Comparison of ENCODE assay signal across 14 cellular contexts in the genomic region with DNA sequence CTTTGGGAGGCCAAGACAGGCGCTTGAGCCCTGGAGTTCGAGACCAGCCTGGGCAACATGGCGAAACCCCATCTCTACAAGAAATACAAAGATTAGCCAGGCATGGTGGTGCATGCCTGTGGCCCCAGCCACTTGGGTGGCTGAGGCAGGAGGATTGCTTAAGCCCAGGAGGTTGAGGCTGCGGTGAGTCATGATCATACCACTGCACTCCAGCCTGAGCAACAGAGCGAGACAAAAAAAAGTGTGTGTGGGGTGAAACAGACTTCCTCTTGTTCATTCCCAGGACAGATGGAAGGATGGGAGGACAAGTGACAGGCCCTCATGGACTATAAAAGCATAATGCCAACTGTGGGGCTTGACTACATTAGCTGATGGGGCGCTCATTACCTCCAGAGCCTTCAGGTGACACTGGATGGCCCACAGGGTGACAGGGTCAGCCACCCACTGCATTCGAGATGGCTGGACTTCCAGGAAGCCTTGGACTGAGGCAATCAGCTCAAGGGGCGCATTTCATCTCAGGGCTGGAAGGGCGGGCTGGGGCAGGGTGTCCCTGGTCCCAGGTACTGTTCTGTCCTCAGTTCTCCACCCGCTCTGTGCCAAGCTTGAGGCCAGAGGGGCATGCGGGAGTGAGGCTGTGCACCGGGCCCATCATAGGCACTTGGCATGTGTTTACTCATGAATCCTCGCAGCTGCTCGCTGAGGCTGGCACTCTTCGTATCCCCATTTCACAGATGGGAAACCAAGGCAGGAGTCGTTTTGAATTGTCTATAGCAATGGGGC. TPM values are rescaled to one million over a fixed set of nuclear protein-coding genes. Genes with fewer than 3 reads are reported as not detected.
DNase-seq lines count a peak whose midpoint lies in the region; ATAC-seq, FAIRE-seq and TF ChIP-seq lines count a peak whose summit lies in the region.
"Had no signal": no experiment of that assay in that cellular context is flagged by ENCODE, and none has a peak within 500 bp of the region (broad histone marks: within the 10 kb centered on the region; RNA-seq: fewer than 3 reads in every experiment).

No MANE protein-coding gene starts in this region.

- H3K9ac ChIP-seq in K562 (ENCODE audit: insufficient read depth in 1 of 2, low read depth in 2 of 2, low read length in 2 of 2) (no peak overlapping the region), HepG2 (ENCODE audit: insufficient read depth, low read depth, low read length) (no peak overlapping the region)

- intact Hi-C loops in K562 (cut with micrococcal nuclease) (no loop called here), HepG2 (cut with micrococcal nuclease; ENCODE audit: unreplicated experiment) (no loop called here)

- TF ChIP-seq RAD21 in K562 (CRISPR knock-in tag; conservative IDR thresholded peaks at IDR 0.05 in 1 of 2, IDR thresholded peaks at IDR 0.05 in 1 of 2) (no peak), HepG2 (CRISPR knock-in tag; IDR thresholded peaks at IDR 0.05) (no peak)

- H4K20me1 ChIP-seq in K562 (replicated peaks; ENCODE audit: control insufficient read depth, insufficient read depth, low read length): no peaks in the 10 kb centered on the region
- H4K20me1 ChIP-seq in HepG2 (ENCODE audit: insufficient read depth, low read length): no peaks in the 10 kb centered on the region; the same call in 1 of the 2 replicates

- H3K9me3 ChIP-seq in K562 (replicated peaks; ENCODE audit: control insufficient read depth, insufficient read depth, low read depth, low read length) (no peaks in the 10 kb centered on the region), HepG2 (ENCODE audit: low read length) (no peaks in the 10 kb centered on the region)
- H3K9me3 ChIP-seq in CD8-positive, alpha-beta memory T cell (ENCODE audit: low read length): no peaks in the 10 kb centered on the region

- H3K27me3 Mint-ChIP-seq in CD8-positive, alpha-beta memory T cell: peaks cover 0 to 5% of the 10 kb centered on the region in 2 donors

- no peak for TF ChIP-seq POLR2A in K562 (conservative IDR thresholded peaks at IDR 0.05)
- TF ChIP-seq POLR2A in HepG2 (IDR thresholded peaks at IDR 0.05; ENCODE audit: insufficient read depth in 1 of 2, low read depth in 2 of 2, low read length in 2 of 2): no peak

- DNase-seq in Caki2 (ENCODE audit: low read depth): peak; percentile 83
- DNase-seq in M059J (ENCODE audit: low read depth): peak; percentile 68
- DNase-seq in K562 (ENCODE audit: extremely low read depth in 1 of 4, low spot score in 3 of 4): no peak
- no peak for DNase-seq in HepG2 (ENCODE audit: low spot score)
- DNase-seq in CD8-positive, alpha-beta memory T cell: no peak
- DNase-seq in DMS79 treated with DMSO at 0.1 percent for 48 hours (lab: John Stamatoyannopoulos, UW): no peak
- no peak for DNase-seq in RWPE1 (ENCODE audit: low spot score)
- DNase-seq: amniotic stem cell; DND-41; stimulated activated CD4-positive, alpha-beta T cell treated with anti-CD3 and anti-CD28 coated beads, Interleukin-4, amount 100 ng/mL, for 24 hours had no signal

- TF ChIP-seq CTCF in K562 (IDR thresholded peaks at IDR 0.05 in 2 of 3, conservative IDR thresholded peaks at IDR 0.05 in 1 of 3; ENCODE audit: insufficient read depth in 2 of 3, low read depth in 1 of 3, low read length in 3 of 3) (no peak), HepG2 (CRISPR knock-in tag; IDR thresholded peaks at IDR 0.05) (no peak), RWPE1 (conservative IDR thresholded peaks at IDR 0.05; ENCODE audit: low read depth) (no peak)

- CTCF ChIA-PET in K562 (lab: Yijun Ruan, JAX; ENCODE audit: low intra/inter-chr PET ratio) (no interaction called here), HepG2 (lab: Yijun Ruan, JAX; ENCODE audit: low intra/inter-chr PET ratio, low total read pairs) (no interaction called here), RWPE1 (lab: Yijun Ruan, JAX) (no interaction called here)
- CTCF ChIA-PET in CD8-positive, alpha-beta memory T cell (lab: Charles Lee): no interaction called here

- no peak overlapping the region for H2AFZ ChIP-seq in K562 (ENCODE audit: low read depth, low read length)
- H2AFZ ChIP-seq in HepG2 (ENCODE audit: low read length): no peak overlapping the region

- H3K9me1 ChIP-seq in K562 (ENCODE audit: control insufficient read depth, insufficient read depth, low read length): no peaks in the 10 kb centered on the region

- no peak overlapping the region for H3K4me3 ChIP-seq in K562
- H3K4me3 ChIP-seq in HepG2 (replicated peaks in 1 of 3; ENCODE audit: insufficient read depth in 1 of 3, low read depth in 2 of 3, low read length in 3 of 3): no peak overlapping the region
- no peak overlapping the region for H3K4me3 ChIP-seq in CD8-positive, alpha-beta memory T cell (ENCODE audit: low read length)

- no peak overlapping the region for H3K27ac ChIP-seq in K562 (ENCODE audit: extremely low read depth, low read depth, low read length)
- H3K27ac ChIP-seq in HepG2 (ENCODE audit: extremely low read length, insufficient read depth, low read length): no peak overlapping the region
- H3K27ac ChIP-seq in CD8-positive, alpha-beta memory T cell (ENCODE audit: low read depth, low read length): no peak overlapping the region
- no peak overlapping the region for H3K27ac ChIP-seq in RWPE1

- H3K27ac Mint-ChIP-seq in CD8-positive, alpha-beta memory T cell: peak overlapping the region in 1 of 8 donors; percentile 77
- H3K27ac Mint-ChIP-seq: IgD-negative memory B cell; T-helper 1 cell treated with Interleukin-12 subunit alpha and Interleukin-12 subunit beta and Interleukin-4 antibody, amounts not matched to agents 30 μg/mL and 1 μg/mL, for 36 hours had no signal

- TF ChIP-seq EP300 in K562 (IDR thresholded peaks at IDR 0.05; ENCODE audit: low read length): no peak
- TF ChIP-seq EP300 in HepG2 (IDR thresholded peaks at IDR 0.05; ENCODE audit: low read depth in 2 of 2, low read length in 2 of 2): no peak
- no peak for TF ChIP-seq EP300 in HepG2 (CRISPR knock-in tag; IDR thresholded peaks at IDR 0.05; ENCODE audit: borderline replicate concordance)

- no peaks in the 10 kb centered on the region for H3K4me1 Mint-ChIP-seq in CD8-positive, alpha-beta memory T cell
- H3K4me1 Mint-ChIP-seq: IgD-negative memory B cell, neural crest cell had no signal

- H3K36me3 ChIP-seq in K562 (ENCODE audit: control insufficient read depth, insufficient read depth, low read length): no peaks in the 10 kb centered on the region
- H3K36me3 ChIP-seq in HepG2 (replicated peaks in 1 of 2; ENCODE audit: control insufficient read depth in 1 of 2, insufficient read depth in 2 of 2, low read length in 2 of 2): no peaks in the 10 kb centered on the region
- H3K36me3 ChIP-seq in CD8-positive, alpha-beta memory T cell (ENCODE audit: insufficient read depth, low read length): no peaks in the 10 kb centered on the region

- 47% methylated on average over 12 of the region's 16 CpGs for WGBS in K562 (ENCODE audit: insufficient coverage, low coverage, missing lambda C conversion rate)
- WGBS in HepG2 (ENCODE audit: low lambda C conversion rate): 90% methylated on average over 13 of the region's 16 CpGs

- peaks cover 0 to 5% (median 0%) of the 10 kb centered on the region in 3 donors for H3K36me3 Mint-ChIP-seq in CD8-positive, alpha-beta memory T cell
- H3K36me3 Mint-ChIP-seq: IgD-negative memory B cell had no signal

- in situ Hi-C loops in Caki2 (cut with HindIII; ENCODE audit: low pct_unique_long_range_greater_than_20kb, low sequenced_read_pairs): no loop called here
- in situ Hi-C loops in K562 (cut with MboI): no loop called here
- in situ Hi-C loops in HepG2 (cut with HindIII; ENCODE audit: extremely low pct_ligation_motif_present, low pct_unique_long_range_greater_than_20kb): no loop called here

- POLR2A ChIA-PET in K562 (lab: Yijun Ruan, JAX) (no interaction called here), HepG2 (lab: Yijun Ruan, JAX) (no interaction called here), RWPE1 (lab: Yijun Ruan, JAX; ENCODE audit: low non-redundant PET) (no interaction called here)
- POLR2A ChIA-PET in CD8-positive, alpha-beta memory T cell (lab: Charles Lee): no interaction called here

- no peak overlapping the region for H3K4me3 Mint-ChIP-seq in CD8-positive, alpha-beta memory T cell
- H3K4me3 Mint-ChIP-seq: neural crest cell; T-helper 1 cell treated with Interleukin-12 subunit alpha and Interleukin-12 subunit beta and Interleukin-4 antibody, amounts not matched to agents 30 μg/mL and 1 μg/mL, for 36 hours had no signal

- ATAC-seq in K562 (no peak), HepG2 (no peak), HG03108 (IDR thresholded peaks at IDR 0.05; ENCODE audit: unreplicated experiment) (no peak)

- no peaks in the 10 kb centered on the region for H3K27me3 ChIP-seq in K562 (ENCODE audit: control insufficient read depth in 2 of 2, insufficient read depth in 2 of 2, low read length in 2 of 2)
- no peaks in the 10 kb centered on the region for H3K27me3 ChIP-seq in HepG2 (ENCODE audit: control insufficient read depth in 1 of 2, insufficient read depth in 2 of 2, low read length in 2 of 2)
- no peaks in the 10 kb centered on the region for H3K27me3 ChIP-seq in CD8-positive, alpha-beta memory T cell (ENCODE audit: insufficient read depth, low read length, poor library complexity, severe bottlenecking)

- H3K4me2 ChIP-seq in K562 (ENCODE audit: insufficient read depth, low read length) (no peak overlapping the region), HepG2 (ENCODE audit: low read depth, low read length) (no peak overlapping the region)

- BruUV-seq in K562 (replicated peaks; lab: Mats Ljungman, UMichigan) (no TSS peak), HepG2 (replicated peaks; lab: Mats Ljungman, UMichigan) (no TSS peak)

- H3K9me3 Mint-ChIP-seq in CD8-positive, alpha-beta memory T cell: no peaks in the 10 kb centered on the region
- H3K9me3 Mint-ChIP-seq: IgD-negative memory B cell; neural crest cell; T-helper 1 cell treated with Interleukin-12 subunit alpha and Interleukin-12 subunit beta and Interleukin-4 antibody, amounts not matched to agents 30 μg/mL and 1 μg/mL, for 36 hours had no signal

- FAIRE-seq in K562 (lab: Jason Lieb, UNC) (no peak), HepG2 (lab: Jason Lieb, UNC) (no peak)

- H3K4me1 ChIP-seq in K562 (replicated peaks in 1 of 2; ENCODE audit: control insufficient read depth in 2 of 2, insufficient read depth in 2 of 2, low read length in 2 of 2) (peaks cover 0 to 8% of the 10 kb centered on the region in 2 experiments; a peak in 2 of 5 replicates), HepG2 (ENCODE audit: insufficient read depth, low read length) (no peaks in the 10 kb centered on the region)
- no peaks in the 10 kb centered on the region for H3K4me1 ChIP-seq in CD8-positive, alpha-beta memory T cell (ENCODE audit: insufficient read depth, low read length)

- no peaks in the 10 kb centered on the region for H3K79me2 ChIP-seq in K562 (ENCODE audit: control insufficient read depth, insufficient read depth, low read length)
- H3K79me2 ChIP-seq in HepG2 (ENCODE audit: insufficient read depth, low read length): no peaks in the 10 kb centered on the region

RNA-seq across cellular contexts. Expression of gene NPTXR, which starts 12.5 kb away (rescaled TPM):
- 6.2 and 6.7 TPM in 2 replicates for total RNA-seq in Caki2 (2014; rRNA removed; shearing (Covaris generic); ENCODE audit: low replicate concordance)
- total RNA-seq in M059J (2014; rRNA removed; shearing (Covaris generic)): 0.76 and 1.9 TPM in 2 replicates
- 1.3 and 3.0 TPM in 2 replicates for total RNA-seq in K562 (2011; cell fraction: chromatin; rRNA removed; ENCODE audit: low replicate concordance)
- 3.0 and 3.3 TPM in 2 replicates for total RNA-seq in K562 (2011; cell fraction: nucleolus; rRNA removed)
- 2.9 and 4.0 TPM in 2 replicates for total RNA-seq in K562 (2011; cell fraction: nucleoplasm; rRNA removed)
- total RNA-seq in K562 (2014; rRNA removed): 1.0 and 1.1 TPM in 2 replicates
- total RNA-seq in K562 (2014; rRNA removed; fragmentation: Illumina TruSeq; extraction: Trizol): 0.51 and 0.54 TPM in 2 replicates
- total RNA-seq in K562 (2015; rRNA removed; fragmentation: Illumina TruSeq; extraction: Trizol): 0.65 and 0.72 TPM in 2 replicates
- 3.0 and 3.1 TPM in 2 replicates for total RNA-seq in K562 (2021)
- 1.8 and 3.3 TPM in 2 replicates for polyA plus RNA-seq in K562 (2011; rRNA removed)
- polyA plus RNA-seq in K562 (2011; cell fraction: cytosol; rRNA removed): 2.5 and 2.8 TPM in 2 replicates
- polyA plus RNA-seq in K562 (2011; cell fraction: nucleus; rRNA removed): 2.1 and 2.8 TPM in 2 replicates
- 1.7 and 3.2 TPM in 2 replicates for polyA plus RNA-seq in K562 (2012)
- polyA plus RNA-seq in K562 (2014; fragmentation: Illumina TruSeq; extraction: Trizol): 2.3 and 2.6 TPM in 2 replicates
- polyA plus RNA-seq in K562 (2014; fragmentation: Nextera tagmentation; extraction: Ambion mirVana): under 1 TPM; 0.01 to 0.10 TPM
- 1.5 and 1.7 TPM in 2 replicates for polyA plus RNA-seq in K562 (2014; rRNA removed)
- polyA minus RNA-seq in K562 (2011; rRNA and poly(A)+ RNA removed): 1.9 and 2.7 TPM in 2 replicates
- 2.6 and 4.7 TPM in 2 replicates for polyA minus RNA-seq in K562 (2011; cell fraction: cytosol; rRNA and poly(A)+ RNA removed)
- polyA minus RNA-seq in K562 (2011; cell fraction: nucleus; rRNA and poly(A)+ RNA removed): 0.94 and 1.00 TPM in 2 replicates
- 2.5 and 2.6 TPM in 2 replicates for total RNA-seq in HepG2 (2016; rRNA removed; fragmentation: Illumina TruSeq; extraction: Trizol)
- 0.44 and 0.51 TPM in 2 replicates for total RNA-seq in HepG2 (2016; cell fraction: cytosol; rRNA removed; fragmentation: Illumina TruSeq; extraction: Trizol; ENCODE audit: low read depth)
- 2.1 and 2.5 TPM in 2 replicates for total RNA-seq in HepG2 (2016; cell fraction: insoluble cytoplasmic fraction; rRNA removed; fragmentation: Illumina TruSeq; extraction: Trizol)
- 2.4 TPM in 2 replicates for total RNA-seq in HepG2 (2016; cell fraction: membrane; rRNA removed; fragmentation: Illumina TruSeq; extraction: Trizol)
- total RNA-seq in HepG2 (2016; cell fraction: nucleus; rRNA removed; fragmentation: Illumina TruSeq; extraction: Trizol): 5.7 and 7.1 TPM in 2 replicates
- polyA plus RNA-seq in HepG2 (2011; rRNA removed): 4.8 and 6.7 TPM in 2 replicates
- polyA plus RNA-seq in HepG2 (2011; cell fraction: cytosol; rRNA removed): 4.4 and 4.7 TPM in 2 replicates
- 7.5 and 8.6 TPM in 2 replicates for polyA plus RNA-seq in HepG2 (2011; cell fraction: nucleus; rRNA removed)
- polyA plus RNA-seq in HepG2 (2012): 13.2 and 13.3 TPM in 2 replicates
- 0.61 and 0.71 TPM in 2 replicates for polyA plus RNA-seq in HepG2 (2016; cell fraction: cytosol; fragmentation: Illumina TruSeq; extraction: Trizol; ENCODE audit: low read depth)
- 3.2 and 4.5 TPM in 2 replicates for polyA plus RNA-seq in HepG2 (2016; cell fraction: insoluble cytoplasmic fraction; fragmentation: Illumina TruSeq; extraction: Trizol; ENCODE audit: low read depth)
- polyA plus RNA-seq in HepG2 (2016; cell fraction: membrane; fragmentation: Illumina TruSeq; extraction: Trizol; ENCODE audit: low read depth): 1.6 and 1.8 TPM in 2 replicates
- 13.4 and 14.4 TPM in 2 replicates for polyA plus RNA-seq in HepG2 (2016; cell fraction: nucleus; fragmentation: Illumina TruSeq; extraction: Trizol; ENCODE audit: insufficient read depth, low read depth)
- 2.5 and 11.6 TPM in 2 replicates for polyA minus RNA-seq in HepG2 (2011; rRNA and poly(A)+ RNA removed; ENCODE audit: low replicate concordance)
- polyA minus RNA-seq in HepG2 (2011; cell fraction: cytosol; rRNA and poly(A)+ RNA removed): 6.9 and 7.3 TPM in 2 replicates
- polyA minus RNA-seq in HepG2 (2011; cell fraction: nucleus; rRNA and poly(A)+ RNA removed): 2.4 and 3.4 TPM in 2 replicates
- total RNA-seq in CD8-positive, alpha-beta memory T cell: 1 to 10 TPM; 5.9 to 6.3 TPM
- 1.0 TPM for polyA plus RNA-seq in CD8-positive, alpha-beta memory T cell

RNA-seq across cellular contexts. Expression of gene DNAL4, which starts 37.4 kb away (rescaled TPM):
- total RNA-seq in Caki2 (2014; rRNA removed; shearing (Covaris generic); ENCODE audit: low replicate concordance): 48.0 and 49.9 TPM in 2 replicates
- total RNA-seq in M059J (2014; rRNA removed; shearing (Covaris generic)): 6.9 and 13.2 TPM in 2 replicates
- 3.5 and 3.8 TPM in 2 replicates for total RNA-seq in K562 (2011; cell fraction: chromatin; rRNA removed; ENCODE audit: low replicate concordance)
- total RNA-seq in K562 (2011; cell fraction: nucleolus; rRNA removed): 4.2 and 5.8 TPM in 2 replicates
- total RNA-seq in K562 (2011; cell fraction: nucleoplasm; rRNA removed): 4.4 and 4.5 TPM in 2 replicates
- total RNA-seq in K562 (2014; rRNA removed) (5.2 and 7.5 TPM in 2 replicates), K562 (2014; rRNA removed; fragmentation: Illumina TruSeq; extraction: Trizol) (4.2 and 4.7 TPM in 2 replicates), K562 (2015; rRNA removed; fragmentation: Illumina TruSeq; extraction: Trizol) (4.7 and 5.6 TPM in 2 replicates), K562 (2021) (5.9 and 6.1 TPM in 2 replicates), HepG2 (2016; rRNA removed; fragmentation: Illumina TruSeq; extraction: Trizol) (8.0 and 8.8 TPM in 2 replicates)
- polyA plus RNA-seq in K562 (2011; rRNA removed) (6.9 and 8.9 TPM in 2 replicates), K562 (2014; fragmentation: Illumina TruSeq; extraction: Trizol) (9.4 and 11.3 TPM in 2 replicates), K562 (2014; fragmentation: Nextera tagmentation; extraction: Ambion mirVana) (under 1 TPM; 0.20 to 0.70 TPM), K562 (2014; rRNA removed) (7.8 and 8.3 TPM in 2 replicates), HepG2 (2011; rRNA removed) (9.0 and 10.7 TPM in 2 replicates)
- 10.5 and 12.7 TPM in 2 replicates for polyA plus RNA-seq in K562 (2011; cell fraction: cytosol; rRNA removed)
- 8.2 and 8.3 TPM in 2 replicates for polyA plus RNA-seq in K562 (2011; cell fraction: nucleus; rRNA removed)
- 6.6 and 12.2 TPM in 2 replicates for polyA plus RNA-seq in K562 (2012)
- 3.1 and 3.3 TPM in 2 replicates for polyA minus RNA-seq in K562 (2011; rRNA and poly(A)+ RNA removed)
- 1.7 and 1.8 TPM in 2 replicates for polyA minus RNA-seq in K562 (2011; cell fraction: cytosol; rRNA and poly(A)+ RNA removed)
- polyA minus RNA-seq in K562 (2011; cell fraction: nucleus; rRNA and poly(A)+ RNA removed): 1.8 and 2.8 TPM in 2 replicates
- total RNA-seq in HepG2 (2016; cell fraction: cytosol; rRNA removed; fragmentation: Illumina TruSeq; extraction: Trizol; ENCODE audit: low read depth): 8.4 and 10.6 TPM in 2 replicates
- total RNA-seq in HepG2 (2016; cell fraction: insoluble cytoplasmic fraction; rRNA removed; fragmentation: Illumina TruSeq; extraction: Trizol): 7.8 and 8.3 TPM in 2 replicates
- 15.9 and 18.1 TPM in 2 replicates for total RNA-seq in HepG2 (2016; cell fraction: membrane; rRNA removed; fragmentation: Illumina TruSeq; extraction: Trizol)
- 3.2 and 3.8 TPM in 2 replicates for total RNA-seq in HepG2 (2016; cell fraction: nucleus; rRNA removed; fragmentation: Illumina TruSeq; extraction: Trizol)
- 11.6 and 14.0 TPM in 2 replicates for polyA plus RNA-seq in HepG2 (2011; cell fraction: cytosol; rRNA removed)
- polyA plus RNA-seq in HepG2 (2011; cell fraction: nucleus; rRNA removed): 6.6 and 8.0 TPM in 2 replicates
- 4.6 and 5.9 TPM in 2 replicates for polyA plus RNA-seq in HepG2 (2012)
- polyA plus RNA-seq in HepG2 (2016; cell fraction: cytosol; fragmentation: Illumina TruSeq; extraction: Trizol; ENCODE audit: low read depth): 10.5 and 11.9 TPM in 2 replicates
- polyA plus RNA-seq in HepG2 (2016; cell fraction: insoluble cytoplasmic fraction; fragmentation: Illumina TruSeq; extraction: Trizol; ENCODE audit: low read depth): 7.7 and 9.2 TPM in 2 replicates
- polyA plus RNA-seq in HepG2 (2016; cell fraction: membrane; fragmentation: Illumina TruSeq; extraction: Trizol; ENCODE audit: low read depth): 13.7 and 14.4 TPM in 2 replicates
- polyA plus RNA-seq in HepG2 (2016; cell fraction: nucleus; fragmentation: Illumina TruSeq; extraction: Trizol; ENCODE audit: insufficient read depth, low read depth): 5.5 and 8.1 TPM in 2 replicates
- polyA minus RNA-seq in HepG2 (2011; rRNA and poly(A)+ RNA removed; ENCODE audit: low replicate concordance): 6.9 and 10.7 TPM in 2 replicates
- 1.5 and 2.4 TPM in 2 replicates for polyA minus RNA-seq in HepG2 (2011; cell fraction: cytosol; rRNA and poly(A)+ RNA removed)
- 1.0 and 1.5 TPM in 2 replicates for polyA minus RNA-seq in HepG2 (2011; cell fraction: nucleus; rRNA and poly(A)+ RNA removed)
- total RNA-seq in CD8-positive, alpha-beta memory T cell: 1 to 10 TPM; 9.1 to 9.6 TPM
- 12.3 TPM for polyA plus RNA-seq in CD8-positive, alpha-beta memory T cell

RNA-seq across cellular contexts. Expression of gene CBX6, which starts 40.7 kb away (rescaled TPM):
- 59.5 and 63.9 TPM in 2 replicates for total RNA-seq in Caki2 (2014; rRNA removed; shearing (Covaris generic); ENCODE audit: low replicate concordance)
- total RNA-seq in M059J (2014; rRNA removed; shearing (Covaris generic)): 12.2 and 18.4 TPM in 2 replicates
- total RNA-seq in K562 (2011; cell fraction: chromatin; rRNA removed; ENCODE audit: low replicate concordance): 20.8 and 48.0 TPM in 2 replicates
- 32.9 and 39.0 TPM in 2 replicates for total RNA-seq in K562 (2011; cell fraction: nucleolus; rRNA removed)
- total RNA-seq in K562 (2011; cell fraction: nucleoplasm; rRNA removed): 29.8 and 36.5 TPM in 2 replicates
- 14.6 and 18.4 TPM in 2 replicates for total RNA-seq in K562 (2014; rRNA removed)
- 7.4 and 8.0 TPM in 2 replicates for total RNA-seq in K562 (2014; rRNA removed; fragmentation: Illumina TruSeq; extraction: Trizol)
- total RNA-seq in K562 (2015; rRNA removed; fragmentation: Illumina TruSeq; extraction: Trizol): 10.7 and 11.2 TPM in 2 replicates
- total RNA-seq in K562 (2021): 29.4 and 31.6 TPM in 2 replicates
- 3.3 TPM in 2 replicates for polyA plus RNA-seq in K562 (2011; rRNA removed)
- polyA plus RNA-seq in K562 (2011; cell fraction: cytosol; rRNA removed): 2.4 and 7.2 TPM in 2 replicates
- polyA plus RNA-seq in K562 (2011; cell fraction: nucleus; rRNA removed): 12.5 and 31.3 TPM in 2 replicates
- 6.6 and 8.2 TPM in 2 replicates for polyA plus RNA-seq in K562 (2012)
- polyA plus RNA-seq in K562 (2014; fragmentation: Illumina TruSeq; extraction: Trizol): 7.2 and 10.0 TPM in 2 replicates
- polyA plus RNA-seq in K562 (2014; fragmentation: Nextera tagmentation; extraction: Ambion mirVana): 1 to 10 TPM in 1 of 2 experiments, under 1 TPM in 1; 0.75 to 1.2 TPM
- polyA plus RNA-seq in K562 (2014; rRNA removed): 8.0 and 9.0 TPM in 2 replicates
- 6.9 and 8.8 TPM in 2 replicates for polyA minus RNA-seq in K562 (2011; rRNA and poly(A)+ RNA removed)
- polyA minus RNA-seq in K562 (2011; cell fraction: cytosol; rRNA and poly(A)+ RNA removed): 12.9 and 18.3 TPM in 2 replicates
- polyA minus RNA-seq in K562 (2011; cell fraction: nucleus; rRNA and poly(A)+ RNA removed): 24.7 and 27.6 TPM in 2 replicates
- 4.7 and 6.5 TPM in 2 replicates for total RNA-seq in HepG2 (2016; rRNA removed; fragmentation: Illumina TruSeq; extraction: Trizol)
- total RNA-seq in HepG2 (2016; cell fraction: cytosol; rRNA removed; fragmentation: Illumina TruSeq; extraction: Trizol; ENCODE audit: low read depth): 0.51 and 0.79 TPM in 2 replicates
- 4.0 and 6.6 TPM in 2 replicates for total RNA-seq in HepG2 (2016; cell fraction: insoluble cytoplasmic fraction; rRNA removed; fragmentation: Illumina TruSeq; extraction: Trizol)
- 2.0 TPM in 2 replicates for total RNA-seq in HepG2 (2016; cell fraction: membrane; rRNA removed; fragmentation: Illumina TruSeq; extraction: Trizol)
- 7.6 and 8.9 TPM in 2 replicates for total RNA-seq in HepG2 (2016; cell fraction: nucleus; rRNA removed; fragmentation: Illumina TruSeq; extraction: Trizol)
- 1.7 and 2.6 TPM in 2 replicates for polyA plus RNA-seq in HepG2 (2011; rRNA removed)
- polyA plus RNA-seq in HepG2 (2011; cell fraction: cytosol; rRNA removed): 1.2 and 1.3 TPM in 2 replicates
- 13.0 and 15.1 TPM in 2 replicates for polyA plus RNA-seq in HepG2 (2011; cell fraction: nucleus; rRNA removed)
- polyA plus RNA-seq in HepG2 (2012): 4.0 and 5.0 TPM in 2 replicates
- polyA plus RNA-seq in HepG2 (2016; cell fraction: cytosol; fragmentation: Illumina TruSeq; extraction: Trizol; ENCODE audit: low read depth): 0.35 and 0.47 TPM in 2 replicates
- 3.9 and 4.7 TPM in 2 replicates for polyA plus RNA-seq in HepG2 (2016; cell fraction: insoluble cytoplasmic fraction; fragmentation: Illumina TruSeq; extraction: Trizol; ENCODE audit: low read depth)
- polyA plus RNA-seq in HepG2 (2016; cell fraction: membrane; fragmentation: Illumina TruSeq; extraction: Trizol; ENCODE audit: low read depth): 0.98 and 1.0 TPM in 2 replicates
- polyA plus RNA-seq in HepG2 (2016; cell fraction: nucleus; fragmentation: Illumina TruSeq; extraction: Trizol; ENCODE audit: insufficient read depth, low read depth): 13.0 and 13.1 TPM in 2 replicates
- polyA minus RNA-seq in HepG2 (2011; rRNA and poly(A)+ RNA removed; ENCODE audit: low replicate concordance): 8.8 and 30.1 TPM in 2 replicates
- polyA minus RNA-seq in HepG2 (2011; cell fraction: cytosol; rRNA and poly(A)+ RNA removed): 5.5 and 5.9 TPM in 2 replicates
- polyA minus RNA-seq in HepG2 (2011; cell fraction: nucleus; rRNA and poly(A)+ RNA removed): 9.9 and 16.2 TPM in 2 replicates
- 100 to 1,000 TPM; 159 to 171 TPM for total RNA-seq in CD8-positive, alpha-beta memory T cell
- 10.8 TPM for polyA plus RNA-seq in CD8-positive, alpha-beta memory T cell

Comparison
In these comparisons a context has a peak if more than half of its experiments do, and no peak if none do; other contexts are left out.
1. DNase-seq: peak in Caki2 (single experiment) and M059J (single experiment); none in K562 (0 of 4), HepG2 (single experiment), CD8-positive, alpha-beta memory T cell (0 of 5), DMS79 treated with DMSO at 0.1 percent for 48 hours (single experiment) and RWPE1 (single experiment).